Comparison of ENCODE assay signal across 7 cellular contexts in the genomic region with DNA sequence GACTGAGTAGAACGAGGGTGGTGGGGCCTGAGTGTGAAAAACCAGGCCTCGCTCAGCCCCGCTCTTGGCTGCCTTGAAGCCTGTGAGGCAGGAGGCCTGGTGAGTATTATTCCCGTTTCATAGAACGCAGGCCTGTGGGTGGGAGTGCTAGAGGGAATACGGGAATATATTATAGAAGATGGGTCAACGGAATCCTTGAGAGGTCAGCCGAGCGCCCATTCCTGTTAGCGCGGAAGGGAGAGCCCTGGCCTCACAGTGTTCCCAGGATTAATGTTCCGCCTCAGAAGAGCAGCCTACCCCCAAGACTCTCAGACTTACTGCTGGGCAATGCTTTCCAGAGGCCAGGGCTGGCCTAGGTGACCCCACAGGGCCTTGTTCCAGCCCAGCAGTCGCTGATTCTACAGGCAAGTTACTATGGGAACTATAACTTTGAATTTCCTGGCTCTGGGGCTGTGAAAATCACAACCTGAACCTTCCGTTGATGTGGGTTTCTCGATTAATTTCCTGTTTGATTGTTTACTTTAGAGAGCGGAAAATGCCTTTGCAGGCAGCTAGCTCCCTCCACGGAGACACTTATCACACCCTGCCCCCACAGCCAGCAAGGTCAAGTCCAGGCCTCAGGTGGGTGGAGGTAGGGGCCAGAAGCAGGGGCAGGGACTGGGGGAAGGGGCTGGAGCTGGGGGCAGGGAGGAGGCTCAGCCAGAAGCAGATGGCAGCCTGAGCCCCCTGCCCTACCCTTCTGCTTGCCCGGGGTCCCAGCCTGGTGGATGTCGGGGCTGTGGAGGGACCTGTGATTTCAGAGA.
DNase-seq lines count a peak whose midpoint lies in the region; ATAC-seq, FAIRE-seq and TF ChIP-seq lines count a peak whose summit lies in the region.

No MANE protein-coding gene starts in this region.

- H3K36me3 ChIP-seq in HepG2 (replicated peaks in 1 of 2; ENCODE audit: control insufficient read depth in 1 of 2, insufficient read depth in 2 of 2, low read length in 2 of 2) (peaks cover 1 to 7% of the 10 kb centered on the region in 2 experiments; a peak in 2 of 5 replicates), suprapubic skin (no peaks in the 10 kb centered on the region)

- TF ChIP-seq RAD21 in HepG2 (CRISPR knock-in tag; IDR thresholded peaks at IDR 0.05), result no peak

- in situ Hi-C loops in HepG2 (cut with HindIII; ENCODE audit: extremely low pct_ligation_motif_present, low pct_unique_long_range_greater_than_20kb), result no loop called here

- DNase-seq in RWPE1 (ENCODE audit: low spot score) (no peak), amniotic epithelial cell (ENCODE audit: low read depth) (peak; percentile 62), HepG2 (ENCODE audit: low spot score) (no peak), suprapubic skin (ENCODE audit: low spot score in 2 of 2) (peak in 1 of 2 donors; percentile 62), NCI-H2196 (lab: John Stamatoyannopoulos, UW; ENCODE audit: unreplicated experiment) (no peak), NCI-H1105 treated with DMSO at 0.1 percent for 48 hours (lab: John Stamatoyannopoulos, UW) (no peak)

- H4K20me1 ChIP-seq in HepG2 (ENCODE audit: insufficient read depth, low read length), result no peaks in the 10 kb centered on the region

- ATAC-seq in HepG2 (no peak), GM18873 (IDR thresholded peaks at IDR 0.05; ENCODE audit: low FRiP score, unreplicated experiment) (no peak)

- CTCF ChIA-PET in RWPE1 (lab: Yijun Ruan, JAX) (no interaction called here), HepG2 (lab: Yijun Ruan, JAX; ENCODE audit: low intra/inter-chr PET ratio, low total read pairs) (no interaction called here)

- H3K9me3 ChIP-seq in HepG2 (ENCODE audit: low read length), result no peaks in the 10 kb centered on the region
- no peaks in the 10 kb centered on the region for H3K9me3 ChIP-seq in suprapubic skin

- no peak for TF ChIP-seq EP300 in HepG2 (IDR thresholded peaks at IDR 0.05; ENCODE audit: low read depth in 2 of 2, low read length in 2 of 2)
- TF ChIP-seq EP300 in HepG2 (CRISPR knock-in tag; IDR thresholded peaks at IDR 0.05; ENCODE audit: borderline replicate concordance), result no peak
- no peak for TF ChIP-seq EP300 in suprapubic skin (IDR thresholded peaks at IDR 0.05)

- WGBS in HepG2 (ENCODE audit: low lambda C conversion rate), result 90% methylated on average over 16 of the region's 19 CpGs
- WGBS in suprapubic skin, result 86% methylated on average over 19 of the region's 19 CpGs

- TF ChIP-seq CTCF in RWPE1 (conservative IDR thresholded peaks at IDR 0.05; ENCODE audit: low read depth), result no peak
- no peak for TF ChIP-seq CTCF in HepG2 (CRISPR knock-in tag; IDR thresholded peaks at IDR 0.05)
- no peak for TF ChIP-seq CTCF in suprapubic skin (IDR thresholded peaks at IDR 0.05)

- no peak for TF ChIP-seq POLR2A in HepG2 (IDR thresholded peaks at IDR 0.05; ENCODE audit: insufficient read depth in 1 of 2, low read depth in 2 of 2, low read length in 2 of 2)
- TF ChIP-seq POLR2A in suprapubic skin (IDR thresholded peaks at IDR 0.05), result no peak

- H3K27me3 ChIP-seq in HepG2 (ENCODE audit: control insufficient read depth in 1 of 2, insufficient read depth in 2 of 2, low read length in 2 of 2), result no peaks in the 10 kb centered on the region
- no peaks in the 10 kb centered on the region for H3K27me3 ChIP-seq in suprapubic skin

- H3K79me2 ChIP-seq in HepG2 (ENCODE audit: insufficient read depth, low read length), result no peaks in the 10 kb centered on the region

- H3K4me3 ChIP-seq in HepG2 (replicated peaks in 1 of 3; ENCODE audit: insufficient read depth in 1 of 3, low read depth in 2 of 3, low read length in 3 of 3) (no peak overlapping the region), suprapubic skin (no peak overlapping the region)

- POLR2A ChIA-PET in RWPE1 (lab: Yijun Ruan, JAX; ENCODE audit: low non-redundant PET), result no interaction called here
- POLR2A ChIA-PET in HepG2 (lab: Yijun Ruan, JAX), result no interaction called here

- no peak for FAIRE-seq in HepG2 (lab: Jason Lieb, UNC)

- H3K9ac ChIP-seq in HepG2 (ENCODE audit: insufficient read depth, low read depth, low read length), result no peak overlapping the region

- intact Hi-C loops in HepG2 (cut with micrococcal nuclease; ENCODE audit: unreplicated experiment), result no loop called here

- H3K27ac ChIP-seq in RWPE1 (peak overlapping the region; percentile 11; the same call in 1 of the 2 replicates), HepG2 (ENCODE audit: extremely low read length, insufficient read depth, low read length) (no peak overlapping the region), suprapubic skin (peak overlapping the region; percentile 69)

- H3K4me2 ChIP-seq in HepG2 (ENCODE audit: low read depth, low read length), result no peak overlapping the region

- BruUV-seq in HepG2 (replicated peaks; lab: Mats Ljungman, UMichigan), result no TSS peak

- no peak overlapping the region for H2AFZ ChIP-seq in HepG2 (ENCODE audit: low read length)

- H3K4me1 ChIP-seq in HepG2 (ENCODE audit: insufficient read depth, low read length), result peaks cover 7% of the 10 kb centered on the region; the same call in 1 of the 2 replicates
- peaks cover 45% of the 10 kb centered on the region for H3K4me1 ChIP-seq in suprapubic skin

TF ChIP-seq in HepG2, 621 proteins besides CTCF, POLR2A, EP300 and RAD21:
- TF ChIP-seq ZNF326 (CRISPR knock-in tag; IDR thresholded peaks at IDR 0.05; ENCODE audit: borderline replicate concordance) (no peak), ZNF136 (CRISPR knock-in tag; IDR thresholded peaks at IDR 0.05; ENCODE audit: low read depth) (no peak), RARA (CRISPR knock-in tag; IDR thresholded peaks at IDR 0.05) (0 out of 2 replicates have a peak, but pooled peaks have one; percentile 26)
